Comparison of ENCODE assay signal across 13 cellular contexts in genomic region chr1:19395678-19396192, GRCh38.
DNase-seq lines count a peak whose midpoint lies in the region; ATAC-seq, FAIRE-seq and TF ChIP-seq lines count a peak whose summit lies in the region.
"Had no signal": no experiment of that assay in that cellular context is flagged by ENCODE, and none has a peak within 500 bp of the region (broad histone marks: within the 10 kb centered on the region; RNA-seq: fewer than 3 reads in every experiment).

No MANE protein-coding gene starts in this region.

- H3K79me2 ChIP-seq in HepG2 (ENCODE audit: insufficient read depth, low read length) = peaks cover 36% of the 10 kb centered on the region

- H3K36me3 ChIP-seq in HepG2 (replicated peaks in 1 of 2; ENCODE audit: control insufficient read depth in 1 of 2, insufficient read depth in 2 of 2, low read length in 2 of 2) (peaks cover 9 to 37% of the 10 kb centered on the region in 2 experiments; a peak in 4 of 5 replicates), right lobe of liver (peaks cover 0 to 5% (median 0%) of the 10 kb centered on the region in 4 donors), tibial artery (peaks cover 0 to 9% (median 7%) of the 10 kb centered on the region in 3 donors)

- no peaks in the 10 kb centered on the region for H3K9me3 ChIP-seq in HepG2 (ENCODE audit: low read length)
- H3K9me3 ChIP-seq in right lobe of liver = no peaks in the 10 kb centered on the region
- H3K9me3 ChIP-seq in tibial artery = no peaks in the 10 kb centered on the region

- H3K4me1 ChIP-seq in HepG2 (ENCODE audit: insufficient read depth, low read length) = peaks cover 27% of the 10 kb centered on the region
- no peaks in the 10 kb centered on the region for H3K4me1 ChIP-seq in right lobe of liver
- H3K4me1 ChIP-seq in foreskin keratinocyte = no peaks in the 10 kb centered on the region
- peaks cover 0 to 88% (median 64%) of the 10 kb centered on the region in 4 donors for H3K4me1 ChIP-seq in tibial artery

- no peak overlapping the region for H3K4me2 ChIP-seq in HepG2 (ENCODE audit: low read depth, low read length)

- no peak overlapping the region for H3K27ac ChIP-seq in HepG2 (ENCODE audit: extremely low read length, insufficient read depth, low read length)
- no peak overlapping the region for H3K27ac ChIP-seq in right lobe of liver
- no peak overlapping the region for H3K27ac ChIP-seq in foreskin keratinocyte
- peak overlapping the region; percentile 36 to 43 for H3K27ac ChIP-seq in tibial artery
- H3K27ac ChIP-seq: VCaP had no signal

- H3K4me3 Mint-ChIP-seq in WTC11 = no peak overlapping the region
- no peak overlapping the region for H3K4me3 Mint-ChIP-seq in activated T-helper 2 cell treated with anti-CD3 and anti-CD28 coated beads, Interferon-gamma antibody, Interleukin-2, Interleukin-4, amounts not matched to agents 10 μg/mL and 5 μg/mL and 100 μg/mL, durations not matched to agents 14 hours and 24 hours and 36 hours (ENCODE audit: low read depth)
- H3K4me3 Mint-ChIP-seq: activated naive CD4-positive, alpha-beta T cell treated with anti-CD3 and anti-CD28 coated beads for 36 hours had no signal

- no peak for ATAC-seq in HepG2
- ATAC-seq in right lobe of liver = no peak
- ATAC-seq in WTC11 = peak; percentile 23; the same call in 1 of the 2 replicates
- ATAC-seq in foreskin keratinocyte = peak; percentile 83
- ATAC-seq in GM21390 (IDR thresholded peaks at IDR 0.05; ENCODE audit: unreplicated experiment) = no peak

- H3K9me3 Mint-ChIP-seq in WTC11 = no peaks in the 10 kb centered on the region
- H3K9me3 Mint-ChIP-seq in activated T-helper 2 cell treated with anti-CD3 and anti-CD28 coated beads, Interferon-gamma antibody, Interleukin-2, Interleukin-4, amounts not matched to agents 10 μg/mL and 5 μg/mL and 100 μg/mL, durations not matched to agents 14 hours and 24 hours and 36 hours = no peaks in the 10 kb centered on the region
- H3K9me3 Mint-ChIP-seq: activated naive CD4-positive, alpha-beta T cell treated with anti-CD3 and anti-CD28 coated beads for 36 hours had no signal

- WGBS in HepG2 (ENCODE audit: low lambda C conversion rate) = 98% methylated on average over 11 of the region's 16 CpGs
- 77% methylated on average over 5 of the region's 16 CpGs for WGBS in right lobe of liver (ENCODE audit: insufficient coverage, low coverage, low lambda C conversion rate, missing lambda C conversion rate)

- TF ChIP-seq CTCF in HepG2 (CRISPR knock-in tag; IDR thresholded peaks at IDR 0.05) = no peak
- no peak for TF ChIP-seq CTCF in right lobe of liver (IDR thresholded peaks at IDR 0.05)
- TF ChIP-seq CTCF in WTC11 (IDR thresholded peaks at IDR 0.05) = no peak
- peak; percentile 38 for TF ChIP-seq CTCF in foreskin keratinocyte (conservative IDR thresholded peaks at IDR 0.05)
- TF ChIP-seq CTCF in tibial artery (IDR thresholded peaks at IDR 0.05) = no peak

- H3K27me3 Mint-ChIP-seq in WTC11 (ENCODE audit: low read depth) = no peaks in the 10 kb centered on the region
- H3K27me3 Mint-ChIP-seq in activated T-helper 2 cell treated with anti-CD3 and anti-CD28 coated beads, Interferon-gamma antibody, Interleukin-2, Interleukin-4, amounts not matched to agents 10 μg/mL and 5 μg/mL and 100 μg/mL, durations not matched to agents 14 hours and 24 hours and 36 hours (ENCODE audit: low read depth) = no peaks in the 10 kb centered on the region

- peaks cover 55% of the 10 kb centered on the region for H3K4me1 Mint-ChIP-seq in WTC11
- peaks cover 49% of the 10 kb centered on the region for H3K4me1 Mint-ChIP-seq in activated T-helper 2 cell treated with anti-CD3 and anti-CD28 coated beads, Interferon-gamma antibody, Interleukin-2, Interleukin-4, amounts not matched to agents 10 μg/mL and 5 μg/mL and 100 μg/mL, durations not matched to agents 14 hours and 24 hours and 36 hours (ENCODE audit: low read depth)

- H3K9ac ChIP-seq in HepG2 (ENCODE audit: insufficient read depth, low read depth, low read length) = no peak overlapping the region

- H3K4me3 ChIP-seq in HepG2 (replicated peaks in 1 of 3; ENCODE audit: insufficient read depth in 1 of 3, low read depth in 2 of 3, low read length in 3 of 3) (no peak overlapping the region), right lobe of liver (no peak overlapping the region), tibial artery (no peak overlapping the region)

- intact Hi-C loops in HepG2 (cut with micrococcal nuclease; ENCODE audit: unreplicated experiment) (no loop called here), right lobe of liver (cut with DNase I) (loop anchor here in 1 of 2 donors (10.0 kb wide), 1 partner anchor 189 kb away; no protein-coding TSS in a partner anchor), tibial artery (cut with DNase I; ENCODE audit: low total_unique reads) (loop anchor here (10.0 kb wide), 2 partner anchors 89 to 199 kb away; partner anchors contain the start of gene CAPZB)
- intact Hi-C loops in activated T-helper 2 cell treated with anti-CD3 and anti-CD28 coated beads, Interferon-gamma antibody, Interleukin-2, Interleukin-4, amounts not matched to agents 10 μg/mL and 5 μg/mL and 100 μg/mL, durations not matched to agents 14 hours and 24 hours and 36 hours (cut with micrococcal nuclease) = no loop called here

- POLR2A ChIA-PET in HepG2 (lab: Yijun Ruan, JAX) = no interaction called here
- POLR2A ChIA-PET in WTC11 (lab: Charles Lee) = interaction anchor here (0.6 kb wide), 1 partner anchor 46 kb away, joined by 3 read pairs; no protein-coding TSS in a partner anchor

- TF ChIP-seq EP300 in HepG2 (IDR thresholded peaks at IDR 0.05; ENCODE audit: low read depth in 2 of 2, low read length in 2 of 2) (no peak), HepG2 (CRISPR knock-in tag; IDR thresholded peaks at IDR 0.05; ENCODE audit: borderline replicate concordance) (no peak)

- no peak for FAIRE-seq in HepG2 (lab: Jason Lieb, UNC)

- H3K36me3 Mint-ChIP-seq in WTC11 = peaks cover 17% of the 10 kb centered on the region; the same call in 1 of the 2 replicates
- H3K36me3 Mint-ChIP-seq in activated T-helper 2 cell treated with anti-CD3 and anti-CD28 coated beads, Interferon-gamma antibody, Interleukin-2, Interleukin-4, amounts not matched to agents 10 μg/mL and 5 μg/mL and 100 μg/mL, durations not matched to agents 14 hours and 24 hours and 36 hours (ENCODE audit: low read depth) = peaks cover 22% of the 10 kb centered on the region

- no TSS peak for BruUV-seq in HepG2 (replicated peaks; lab: Mats Ljungman, UMichigan)

- in situ Hi-C loops in HepG2 (cut with HindIII; ENCODE audit: extremely low pct_ligation_motif_present, low pct_unique_long_range_greater_than_20kb) = no loop called here

- TF ChIP-seq RAD21 in HepG2 (CRISPR knock-in tag; IDR thresholded peaks at IDR 0.05) = no peak

- TF ChIP-seq POLR2A in HepG2 (IDR thresholded peaks at IDR 0.05; ENCODE audit: insufficient read depth in 1 of 2, low read depth in 2 of 2, low read length in 2 of 2) = no peak
- no peak for TF ChIP-seq POLR2A in right lobe of liver (IDR thresholded peaks at IDR 0.05)

- CTCF ChIA-PET in HepG2 (lab: Yijun Ruan, JAX; ENCODE audit: low intra/inter-chr PET ratio, low total read pairs) = no interaction called here
- CTCF ChIA-PET in WTC11 (lab: Charles Lee) = interaction anchor here (0.6 to 7.3 kb wide), 9 partner anchors 9 to 258 kb away, joined by 3 to 71 read pairs (median 4); no protein-coding TSS in a partner anchor

- no peak overlapping the region for H2AFZ ChIP-seq in HepG2 (ENCODE audit: low read length)

- peak overlapping the region; percentile 85 for H3K27ac Mint-ChIP-seq in WTC11
- no peak overlapping the region for H3K27ac Mint-ChIP-seq in activated T-helper 2 cell treated with anti-CD3 and anti-CD28 coated beads, Interferon-gamma antibody, Interleukin-2, Interleukin-4, amounts not matched to agents 10 μg/mL and 5 μg/mL and 100 μg/mL, durations not matched to agents 14 hours and 24 hours and 36 hours
- H3K27ac Mint-ChIP-seq: activated naive CD4-positive, alpha-beta T cell treated with anti-CD3 and anti-CD28 coated beads for 36 hours had no signal

- no peaks in the 10 kb centered on the region for H3K27me3 ChIP-seq in HepG2 (ENCODE audit: control insufficient read depth in 1 of 2, insufficient read depth in 2 of 2, low read length in 2 of 2)
- H3K27me3 ChIP-seq in right lobe of liver = no peaks in the 10 kb centered on the region
- no peaks in the 10 kb centered on the region for H3K27me3 ChIP-seq in foreskin keratinocyte
- H3K27me3 ChIP-seq in tibial artery = no peaks in the 10 kb centered on the region

- no peak for DNase-seq in HepG2 (ENCODE audit: low spot score)
- no peak for DNase-seq in right lobe of liver
- no peak for DNase-seq in WTC11 (ENCODE audit: low spot score)
- DNase-seq in foreskin keratinocyte = peak; percentile 46 to 65
- no peak for DNase-seq in tibial artery
- no peak for DNase-seq in NOMO-1 treated with DMSO at 0.1 percent for 48 hours (lab: John Stamatoyannopoulos, UW; ENCODE audit: unreplicated experiment)
- DNase-seq in activated T-helper 2 cell treated with anti-CD3 and anti-CD28 coated beads, Interferon-gamma antibody, Interleukin-2, Interleukin-4, amounts not matched to agents 10 μg/mL and 5 μg/mL and 100 μg/mL, durations not matched to agents 14 hours and 24 hours and 36 hours (ENCODE audit: low spot score) = no peak
- DNase-seq: activated naive CD4-positive, alpha-beta T cell treated with anti-CD3 and anti-CD28 coated beads for 36 hours; C1 segment of cervical spinal cord; NCI-H1105 treated with DMSO at 0.1 percent for 48 hours; stimulated activated CD4-positive, alpha-beta T cell treated with anti-CD3 and anti-CD28 coated beads, Interleukin-12 subunit alpha, Interleukin-12 subunit beta, amount 100 ng/mL, for 4 hours had no signal

- peaks cover 4% of the 10 kb centered on the region; the same call in 1 of the 2 replicates for H4K20me1 ChIP-seq in HepG2 (ENCODE audit: insufficient read depth, low read length)

TF ChIP-seq in WTC11, 78 proteins besides CTCF, POLR2A, EP300 and RAD21 (continues in another document):
- no peak for TF ChIP-seq CDX4 (CRISPR knock-in tag; IDR thresholded peaks at IDR 0.05; ENCODE audit: borderline replicate concordance)
- no peak for TF ChIP-seq ZNF396 (CRISPR knock-in tag; IDR thresholded peaks at IDR 0.05; ENCODE audit: borderline replicate concordance)

Comparison
In these comparisons a context has a peak if more than half of its experiments do, and no peak if none do; other contexts are left out.
1. ATAC-seq: peak in WTC11 (single experiment) and foreskin keratinocyte (single experiment); none in HepG2 (single experiment), right lobe of liver (0 of 4) and GM21390 (single experiment).
2. DNase-seq: peak in foreskin keratinocyte (2 of 2); none in HepG2 (single experiment), right lobe of liver (0 of 3), WTC11 (single experiment), tibial artery (0 of 2), NOMO-1 treated with DMSO at 0.1 percent for 48 hours (single experiment) and activated T-helper 2 cell treated with anti-CD3 and anti-CD28 coated beads, Interferon-gamma antibody, Interleukin-2, Interleukin-4, amounts not matched to agents 10 μg/mL and 5 μg/mL and 100 μg/mL, durations not matched to agents 14 hours and 24 hours and 36 hours (single experiment).
3. H3K27ac ChIP-seq: peak in tibial artery (2 of 2); none in HepG2 (single experiment), right lobe of liver (0 of 3) and foreskin keratinocyte (single experiment).